24 cellular contexts compared by ENCODE assay signal in genomic region chr1:181108297-181108696, GRCh38.
"Had no signal": no experiment of that assay in that cellular context is flagged by ENCODE, and none has a peak within 500 bp of the region (broad histone marks: within the 10 kb centered on the region; RNA-seq: fewer than 3 reads in every experiment).

No MANE protein-coding gene starts in this region.

- H3K4me3 ChIP-seq: cardiac muscle cell, esophagus muscularis mucosa, gastroesophageal sphincter, heart left ventricle, mucosa of descending colon, sigmoid colon, spleen, thyroid gland had no signal

- H3K27ac ChIP-seq: cardiac muscle cell, esophagus muscularis mucosa, gastroesophageal sphincter, heart left ventricle, sigmoid colon, thyroid gland had no signal

- H3K27me3 ChIP-seq: esophagus muscularis mucosa, gastroesophageal sphincter, heart left ventricle, sigmoid colon, spleen, thyroid gland had no signal

- H3K27me3 Mint-ChIP-seq: activated B cell treated with CpG ODN at 0.5 μM for 24 hours, memory B cell had no signal

- H3K9me3 Mint-ChIP-seq: activated B cell treated with CpG ODN at 0.5 μM for 24 hours; activated CD8-positive, alpha-beta T cell treated with anti-CD3 and anti-CD28 coated beads for 36 hours; activated T-helper 2 cell treated with anti-CD3 and anti-CD28 coated beads, Interferon-gamma antibody, Interleukin-2, Interleukin-4, amounts not matched to agents 10 μg/mL and 5 μg/mL and 100 μg/mL, durations not matched to agents 14 hours and 24 hours and 36 hours; dendritic cell treated with granulocyte-macrophage colony-stimulating factor and Interleukin-4, amounts not matched to agents 40 ng/mL and 50 ng/mL, for 4 days; memory B cell had no signal

- DNase-seq: activated B cell treated with CpG ODN at 0.5 μM for 24 hours; activated CD4-positive, alpha-beta T cell treated with anti-CD3 and anti-CD28 coated beads for 48 hours; activated CD8-positive, alpha-beta T cell treated with anti-CD3 and anti-CD28 coated beads for 36 hours; activated naive CD4-positive, alpha-beta T cell treated with Interleukin-2 at 50 U/mL for 16 hours; activated T-cell treated with anti-CD3 and anti-CD28 coated beads, Interleukin-2, amount 50 U/mL, for 1 hour; effector CD8-positive, alpha-beta T cell; heart left ventricle; kidney glomerular epithelial cell; left ventricle myocardium superior; mucosa of descending colon; naive thymus-derived CD4-positive, alpha-beta T cell; nucleus accumbens; sigmoid colon; spleen; T-helper 9 cell; thyroid gland had no signal

- H3K9me3 ChIP-seq: esophagus muscularis mucosa, gastroesophageal sphincter, heart left ventricle, mucosa of descending colon, sigmoid colon, spleen, thyroid gland had no signal

- H3K4me3 Mint-ChIP-seq: activated B cell treated with CpG ODN at 0.5 μM for 24 hours; activated CD8-positive, alpha-beta T cell treated with anti-CD3 and anti-CD28 coated beads for 36 hours; dendritic cell treated with granulocyte-macrophage colony-stimulating factor and Interleukin-4, amounts not matched to agents 40 ng/mL and 50 ng/mL, for 4 days; memory B cell had no signal

- ATAC-seq: activated CD8-positive, alpha-beta T cell treated with anti-CD3 and anti-CD28 coated beads for 36 hours; gastroesophageal sphincter; heart left ventricle; left ventricle myocardium superior; mucosa of descending colon; naive thymus-derived CD4-positive, alpha-beta T cell had no signal

- H3K27ac Mint-ChIP-seq: activated B cell treated with CpG ODN at 0.5 μM for 24 hours; activated CD8-positive, alpha-beta T cell treated with anti-CD3 and anti-CD28 coated beads for 36 hours; activated T-helper 2 cell treated with anti-CD3 and anti-CD28 coated beads, Interferon-gamma antibody, Interleukin-2, Interleukin-4, amounts not matched to agents 10 μg/mL and 5 μg/mL and 100 μg/mL, durations not matched to agents 14 hours and 24 hours and 36 hours; dendritic cell treated with granulocyte-macrophage colony-stimulating factor and Interleukin-4, amounts not matched to agents 40 ng/mL and 50 ng/mL, for 4 days had no signal

- H3K36me3 ChIP-seq: cardiac muscle cell, esophagus muscularis mucosa, gastroesophageal sphincter, heart left ventricle, sigmoid colon, spleen, thyroid gland had no signal

- H3K36me3 Mint-ChIP-seq: memory B cell; naive thymus-derived CD4-positive, alpha-beta T cell had no signal

- FAIRE-seq: endothelial cell of umbilical vein, urothelium cell line had no signal
